ENCODE assay signal across 17 cellular contexts in genomic region chr21:39344848-39345247, GRCh38. TPM values are rescaled to one million over a fixed set of nuclear protein-coding genes. Genes with fewer than 3 reads are reported as not detected.
DNase-seq lines count a peak whose midpoint lies in the region; ATAC-seq and TF ChIP-seq lines count a peak whose summit lies in the region.
"Had no signal": no experiment of that assay in that cellular context is flagged by ENCODE, and none has a peak within 500 bp of the region (broad histone marks: within the 10 kb centered on the region; RNA-seq: fewer than 3 reads in every experiment).

No MANE protein-coding gene starts in this region.

- ATAC-seq in stimulated activated naive CD8-positive, alpha-beta T cell treated with anti-CD3 and anti-CD28 coated beads, Interleukin-15, amount 100 ng/mL, for 72 hours: no peak
- ATAC-seq: left lobe of liver, mucosa of descending colon had no signal

- H3K27ac ChIP-seq in SK-N-MC (0 out of 2 replicates have a peak overlapping the region, but pooled peaks have one; percentile 30), coronary artery (no peak overlapping the region)
- H3K27ac ChIP-seq: spleen had no signal

- H3K9me3 Mint-ChIP-seq in activated naive CD4-positive, alpha-beta T cell treated with anti-CD3 and anti-CD28 coated beads, Interleukin-2, amount 50 U/mL, for 24 hours: no peaks in the 10 kb centered on the region
- peaks cover 2% of the 10 kb centered on the region for H3K9me3 Mint-ChIP-seq in glutamatergic neuron (ENCODE audit: unreplicated experiment)
- H3K9me3 Mint-ChIP-seq in stimulated activated naive CD8-positive, alpha-beta T cell treated with anti-CD3 and anti-CD28 coated beads, Interleukin-15, amount 100 ng/mL, for 72 hours: no peaks in the 10 kb centered on the region

- peak overlapping the region; percentile 9 for H3K27ac Mint-ChIP-seq in activated naive CD4-positive, alpha-beta T cell treated with anti-CD3 and anti-CD28 coated beads, Interleukin-2, amount 50 U/mL, for 24 hours
- peak overlapping the region; percentile 59 for H3K27ac Mint-ChIP-seq in glutamatergic neuron (ENCODE audit: unreplicated experiment)
- no peak overlapping the region for H3K27ac Mint-ChIP-seq in stimulated activated naive CD8-positive, alpha-beta T cell treated with anti-CD3 and anti-CD28 coated beads, Interleukin-15, amount 100 ng/mL, for 72 hours

- no peak for DNase-seq in activated naive CD4-positive, alpha-beta T cell treated with Interleukin-2 at 50 U/mL for 16 hours
- no peak for DNase-seq in SK-N-MC (ENCODE audit: low read depth, low spot score)
- no peak for DNase-seq in glutamatergic neuron
- no peak for DNase-seq in stimulated activated naive CD8-positive, alpha-beta T cell treated with anti-CD3 and anti-CD28 coated beads, Interleukin-15, amount 100 ng/mL, for 72 hours
- DNase-seq in coronary artery (ENCODE audit: low spot score): no peak
- DNase-seq in NCI-H446 (lab: John Stamatoyannopoulos, UW): no peak
- no peak for DNase-seq in NCI-H2029 (lab: John Stamatoyannopoulos, UW)
- DNase-seq: effector CD8-positive, alpha-beta T cell; H7; mucosa of descending colon; NCI-H187; NCI-H510A; Right ventricle myocardium superior; spleen; stimulated activated naive CD4-positive, alpha-beta T cell treated with Interleukin-2 at 50 U/mL for 16 hours had no signal

- H3K4me3 ChIP-seq in SK-N-MC (no peak overlapping the region; the same call in 1 of the 2 replicates), coronary artery (no peak overlapping the region)
- H3K4me3 ChIP-seq: mucosa of descending colon, spleen had no signal

- no peaks in the 10 kb centered on the region for H3K27me3 Mint-ChIP-seq in activated naive CD4-positive, alpha-beta T cell treated with anti-CD3 and anti-CD28 coated beads, Interleukin-2, amount 50 U/mL, for 24 hours
- peaks cover 1% of the 10 kb centered on the region for H3K27me3 Mint-ChIP-seq in glutamatergic neuron (ENCODE audit: unreplicated experiment)
- no peaks in the 10 kb centered on the region for H3K27me3 Mint-ChIP-seq in stimulated activated naive CD8-positive, alpha-beta T cell treated with anti-CD3 and anti-CD28 coated beads, Interleukin-15, amount 100 ng/mL, for 72 hours

- H3K36me3 Mint-ChIP-seq in activated naive CD4-positive, alpha-beta T cell treated with anti-CD3 and anti-CD28 coated beads, Interleukin-2, amount 50 U/mL, for 24 hours: peaks cover 22% of the 10 kb centered on the region
- H3K36me3 Mint-ChIP-seq in glutamatergic neuron (ENCODE audit: unreplicated experiment): no peaks in the 10 kb centered on the region

- TF ChIP-seq CTCF in glutamatergic neuron (IDR thresholded peaks at IDR 0.05; ENCODE audit: partially characterized antibody, unreplicated experiment) (no peak), coronary artery (IDR thresholded peaks at IDR 0.05) (no peak)

- H3K4me3 Mint-ChIP-seq in activated naive CD4-positive, alpha-beta T cell treated with anti-CD3 and anti-CD28 coated beads, Interleukin-2, amount 50 U/mL, for 24 hours: peak overlapping the region; percentile 89
- H3K4me3 Mint-ChIP-seq in glutamatergic neuron (ENCODE audit: unreplicated experiment): peak overlapping the region; percentile 93
- peak overlapping the region; percentile 51 to 85 for H3K4me3 Mint-ChIP-seq in stimulated activated naive CD8-positive, alpha-beta T cell treated with anti-CD3 and anti-CD28 coated beads, Interleukin-15, amount 100 ng/mL, for 72 hours

- H3K9me3 ChIP-seq in SK-N-MC (ENCODE audit: low read depth, low read length): no peaks in the 10 kb centered on the region
- H3K9me3 ChIP-seq: mucosa of descending colon, spleen had no signal

- H3K36me3 ChIP-seq in SK-N-MC (ENCODE audit: insufficient read depth, low read length): peaks cover 76% of the 10 kb centered on the region

- H3K9ac ChIP-seq in SK-N-MC (ENCODE audit: insufficient read length): peak overlapping the region; percentile 1

- peaks cover 40% of the 10 kb centered on the region for H3K4me1 Mint-ChIP-seq in activated naive CD4-positive, alpha-beta T cell treated with anti-CD3 and anti-CD28 coated beads, Interleukin-2, amount 50 U/mL, for 24 hours
- H3K4me1 Mint-ChIP-seq in glutamatergic neuron (ENCODE audit: low read depth, unreplicated experiment): peaks cover 14% of the 10 kb centered on the region
- H3K4me1 Mint-ChIP-seq in stimulated activated naive CD8-positive, alpha-beta T cell treated with anti-CD3 and anti-CD28 coated beads, Interleukin-15, amount 100 ng/mL, for 72 hours: peaks cover 34% of the 10 kb centered on the region

RNA-seq across cellular contexts. Expression of gene HMGN1, which starts 4.0 kb away (rescaled TPM):
- 231 TPM for total RNA-seq in glutamatergic neuron (ENCODE audit: unreplicated experiment)

RNA-seq across cellular contexts. Expression of gene BRWD1, which starts 31.4 kb away (rescaled TPM):
- 64.6 TPM for total RNA-seq in glutamatergic neuron (ENCODE audit: unreplicated experiment)

Comparison
In these comparisons a context has a peak if more than half of its experiments do, and no peak if none do; other contexts are left out.
1. H3K27ac Mint-ChIP-seq: peak in activated naive CD4-positive, alpha-beta T cell treated with anti-CD3 and anti-CD28 coated beads, Interleukin-2, amount 50 U/mL, for 24 hours (single experiment) and glutamatergic neuron (single experiment); none in stimulated activated naive CD8-positive, alpha-beta T cell treated with anti-CD3 and anti-CD28 coated beads, Interleukin-15, amount 100 ng/mL, for 72 hours (0 of 2).
2. Peak in every context shown above with its lines, with median percentiles within 50 percentile points of each other: H3K4me3 Mint-ChIP-seq.